Comparison of ENCODE assay signal across 1 cellular context in the genomic region with DNA sequence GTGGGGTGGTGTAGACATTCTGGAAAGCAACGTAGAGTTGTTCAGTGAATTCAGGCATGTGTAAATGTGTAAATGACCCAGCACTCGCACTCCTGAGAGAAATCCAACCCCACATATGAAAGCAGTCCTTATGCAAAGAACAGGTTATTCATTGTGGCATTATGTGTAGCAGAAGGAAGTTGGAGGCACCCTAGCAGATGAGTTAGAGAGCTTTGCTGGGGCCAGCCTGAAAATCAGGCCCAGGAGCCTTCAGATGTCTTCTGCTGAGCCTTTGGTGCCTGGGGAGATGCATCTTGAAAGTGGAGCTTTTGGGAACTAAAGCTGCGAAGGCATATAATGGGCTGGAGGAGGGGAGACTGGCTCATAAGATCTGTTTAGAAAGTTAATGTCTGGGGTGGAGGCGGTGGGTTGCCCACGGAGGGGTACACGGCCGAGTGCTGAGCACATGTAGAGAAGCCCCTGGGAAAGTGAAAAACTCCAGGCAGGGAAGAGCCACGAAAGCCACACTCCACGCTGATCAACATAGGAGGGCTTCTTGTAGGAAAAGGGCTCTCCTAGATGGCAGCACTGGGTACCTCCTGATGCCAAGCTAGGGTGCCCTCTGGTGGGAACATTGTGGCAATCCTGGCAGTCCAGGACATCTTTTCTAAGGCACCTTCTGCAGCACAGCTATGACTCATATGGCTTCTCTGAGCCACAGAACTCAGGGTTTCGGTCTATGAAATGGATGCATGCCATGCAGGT.
TF ChIP-seq lines count a peak whose summit lies in the region.

No MANE protein-coding gene starts in this region.

TF ChIP-seq in SK-N-SH, 30 proteins besides CTCF, POLR2A, EP300 and RAD21 (continued from another document):
- TF ChIP-seq, protein P1, sequence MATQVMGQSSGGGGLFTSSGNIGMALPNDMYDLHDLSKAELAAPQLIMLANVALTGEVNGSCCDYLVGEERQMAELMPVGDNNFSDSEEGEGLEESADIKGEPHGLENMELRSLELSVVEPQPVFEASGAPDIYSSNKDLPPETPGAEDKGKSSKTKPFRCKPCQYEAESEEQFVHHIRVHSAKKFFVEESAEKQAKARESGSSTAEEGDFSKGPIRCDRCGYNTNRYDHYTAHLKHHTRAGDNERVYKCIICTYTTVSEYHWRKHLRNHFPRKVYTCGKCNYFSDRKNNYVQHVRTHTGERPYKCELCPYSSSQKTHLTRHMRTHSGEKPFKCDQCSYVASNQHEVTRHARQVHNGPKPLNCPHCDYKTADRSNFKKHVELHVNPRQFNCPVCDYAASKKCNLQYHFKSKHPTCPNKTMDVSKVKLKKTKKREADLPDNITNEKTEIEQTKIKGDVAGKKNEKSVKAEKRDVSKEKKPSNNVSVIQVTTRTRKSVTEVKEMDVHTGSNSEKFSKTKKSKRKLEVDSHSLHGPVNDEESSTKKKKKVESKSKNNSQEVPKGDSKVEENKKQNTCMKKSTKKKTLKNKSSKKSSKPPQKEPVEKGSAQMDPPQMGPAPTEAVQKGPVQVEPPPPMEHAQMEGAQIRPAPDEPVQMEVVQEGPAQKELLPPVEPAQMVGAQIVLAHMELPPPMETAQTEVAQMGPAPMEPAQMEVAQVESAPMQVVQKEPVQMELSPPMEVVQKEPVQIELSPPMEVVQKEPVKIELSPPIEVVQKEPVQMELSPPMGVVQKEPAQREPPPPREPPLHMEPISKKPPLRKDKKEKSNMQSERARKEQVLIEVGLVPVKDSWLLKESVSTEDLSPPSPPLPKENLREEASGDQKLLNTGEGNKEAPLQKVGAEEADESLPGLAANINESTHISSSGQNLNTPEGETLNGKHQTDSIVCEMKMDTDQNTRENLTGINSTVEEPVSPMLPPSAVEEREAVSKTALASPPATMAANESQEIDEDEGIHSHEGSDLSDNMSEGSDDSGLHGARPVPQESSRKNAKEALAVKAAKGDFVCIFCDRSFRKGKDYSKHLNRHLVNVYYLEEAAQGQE (IDR thresholded peaks at IDR 0.05; ENCODE audit: low read depth, low read length), result no peak
- no peak for TF ChIP-seq TEAD4 (IDR thresholded peaks at IDR 0.05; ENCODE audit: borderline replicate concordance, insufficient read depth)
- no peak for TF ChIP-seq NRF1 (IDR thresholded peaks at IDR 0.05; ENCODE audit: low read depth, low read length)
- TF ChIP-seq, protein P2, sequence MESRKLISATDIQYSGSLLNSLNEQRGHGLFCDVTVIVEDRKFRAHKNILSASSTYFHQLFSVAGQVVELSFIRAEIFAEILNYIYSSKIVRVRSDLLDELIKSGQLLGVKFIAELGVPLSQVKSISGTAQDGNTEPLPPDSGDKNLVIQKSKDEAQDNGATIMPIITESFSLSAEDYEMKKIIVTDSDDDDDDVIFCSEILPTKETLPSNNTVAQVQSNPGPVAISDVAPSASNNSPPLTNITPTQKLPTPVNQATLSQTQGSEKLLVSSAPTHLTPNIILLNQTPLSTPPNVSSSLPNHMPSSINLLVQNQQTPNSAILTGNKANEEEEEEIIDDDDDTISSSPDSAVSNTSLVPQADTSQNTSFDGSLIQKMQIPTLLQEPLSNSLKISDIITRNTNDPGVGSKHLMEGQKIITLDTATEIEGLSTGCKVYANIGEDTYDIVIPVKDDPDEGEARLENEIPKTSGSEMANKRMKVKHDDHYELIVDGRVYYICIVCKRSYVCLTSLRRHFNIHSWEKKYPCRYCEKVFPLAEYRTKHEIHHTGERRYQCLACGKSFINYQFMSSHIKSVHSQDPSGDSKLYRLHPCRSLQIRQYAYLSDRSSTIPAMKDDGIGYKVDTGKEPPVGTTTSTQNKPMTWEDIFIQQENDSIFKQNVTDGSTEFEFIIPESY (IDR thresholded peaks at IDR 0.05; ENCODE audit: borderline replicate concordance, low read depth), result no peak
- TF ChIP-seq, protein P3, sequence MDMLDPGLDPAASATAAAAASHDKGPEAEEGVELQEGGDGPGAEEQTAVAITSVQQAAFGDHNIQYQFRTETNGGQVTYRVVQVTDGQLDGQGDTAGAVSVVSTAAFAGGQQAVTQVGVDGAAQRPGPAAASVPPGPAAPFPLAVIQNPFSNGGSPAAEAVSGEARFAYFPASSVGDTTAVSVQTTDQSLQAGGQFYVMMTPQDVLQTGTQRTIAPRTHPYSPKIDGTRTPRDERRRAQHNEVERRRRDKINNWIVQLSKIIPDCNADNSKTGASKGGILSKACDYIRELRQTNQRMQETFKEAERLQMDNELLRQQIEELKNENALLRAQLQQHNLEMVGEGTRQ (IDR thresholded peaks at IDR 0.05; ENCODE audit: borderline replicate concordance, low read depth, low read length), result no peak
- peak; percentile 62 for TF ChIP-seq NFIC (IDR thresholded peaks at IDR 0.05; ENCODE audit: borderline replicate concordance)
- peak; percentile 74 for TF ChIP-seq JUND (IDR thresholded peaks at IDR 0.05)
- TF ChIP-seq ELF1 (IDR thresholded peaks at IDR 0.05), result no peak
- TF ChIP-seq, protein P4, sequence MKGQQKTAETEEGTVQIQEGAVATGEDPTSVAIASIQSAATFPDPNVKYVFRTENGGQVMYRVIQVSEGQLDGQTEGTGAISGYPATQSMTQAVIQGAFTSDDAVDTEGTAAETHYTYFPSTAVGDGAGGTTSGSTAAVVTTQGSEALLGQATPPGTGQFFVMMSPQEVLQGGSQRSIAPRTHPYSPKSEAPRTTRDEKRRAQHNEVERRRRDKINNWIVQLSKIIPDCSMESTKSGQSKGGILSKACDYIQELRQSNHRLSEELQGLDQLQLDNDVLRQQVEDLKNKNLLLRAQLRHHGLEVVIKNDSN (IDR thresholded peaks at IDR 0.05; ENCODE audit: borderline replicate concordance, low read depth), result no peak
- TF ChIP-seq EZH2phosphoT487 (IDR thresholded peaks at IDR 0.05; ENCODE audit: borderline replicate concordance, low read depth), result no peak
- no peak for TF ChIP-seq FOXM1 (IDR thresholded peaks at IDR 0.05; ENCODE audit: low read depth)
- no peak for TF ChIP-seq FOXJ3 (CRISPR knock-in tag; IDR thresholded peaks at IDR 0.05)
- TF ChIP-seq, protein P5, sequence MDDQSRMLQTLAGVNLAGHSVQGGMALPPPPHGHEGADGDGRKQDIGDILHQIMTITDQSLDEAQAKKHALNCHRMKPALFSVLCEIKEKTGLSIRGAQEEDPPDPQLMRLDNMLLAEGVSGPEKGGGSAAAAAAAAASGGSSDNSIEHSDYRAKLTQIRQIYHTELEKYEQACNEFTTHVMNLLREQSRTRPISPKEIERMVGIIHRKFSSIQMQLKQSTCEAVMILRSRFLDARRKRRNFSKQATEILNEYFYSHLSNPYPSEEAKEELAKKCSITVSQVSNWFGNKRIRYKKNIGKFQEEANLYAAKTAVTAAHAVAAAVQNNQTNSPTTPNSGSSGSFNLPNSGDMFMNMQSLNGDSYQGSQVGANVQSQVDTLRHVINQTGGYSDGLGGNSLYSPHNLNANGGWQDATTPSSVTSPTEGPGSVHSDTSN (IDR thresholded peaks at IDR 0.05), result no peak
- TF ChIP-seq RFX5 (IDR thresholded peaks at IDR 0.05; ENCODE audit: low read length), result no peak
- TF ChIP-seq MEF2A (IDR thresholded peaks at IDR 0.05; ENCODE audit: borderline replicate concordance, low read depth), result no peak
- peak; percentile 81 for TF ChIP-seq FOSL2 (IDR thresholded peaks at IDR 0.05; ENCODE audit: borderline replicate concordance, low read depth)
- no peak for TF ChIP-seq RXRA (IDR thresholded peaks at IDR 0.05; ENCODE audit: borderline replicate concordance, low read depth)
- TF ChIP-seq TAF1 (IDR thresholded peaks at IDR 0.05; ENCODE audit: borderline replicate concordance, low read depth, low read length), result no peak
- TF ChIP-seq SMC3 (IDR thresholded peaks at IDR 0.05; ENCODE audit: low read depth, low read length), result peak; percentile 99
TF ChIP-seq in SK-N-SH: peak in this region for 9.
